11 cellular contexts compared by ENCODE assay signal in the genomic region with DNA sequence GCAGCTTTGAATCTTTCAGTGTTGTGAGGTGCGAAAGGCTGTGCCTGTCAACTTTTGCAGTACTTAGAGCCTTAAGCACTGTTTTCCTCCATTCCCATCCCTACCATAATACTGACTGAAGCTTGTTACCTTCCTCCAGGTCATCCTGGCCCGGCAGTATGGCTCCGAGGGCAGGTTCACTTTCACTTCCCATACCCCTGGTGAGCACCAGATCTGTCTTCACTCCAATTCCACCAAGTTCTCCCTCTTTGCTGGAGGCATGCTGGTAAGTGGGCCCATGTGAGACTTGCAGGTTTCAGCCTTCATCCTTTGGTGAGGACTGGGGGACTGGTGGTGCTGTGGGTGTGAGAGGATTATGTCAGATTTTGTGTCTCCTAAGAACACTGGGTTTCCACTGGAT. TPM values are rescaled to one million over a fixed set of nuclear protein-coding genes. Genes with fewer than 3 reads are reported as not detected.
DNase-seq lines count a peak whose midpoint lies in the region; ATAC-seq and TF ChIP-seq lines count a peak whose summit lies in the region.
"Had no signal": no experiment of that assay in that cellular context is flagged by ENCODE, and none has a peak within 500 bp of the region (broad histone marks: within the 10 kb centered on the region; RNA-seq: fewer than 3 reads in every experiment).

No MANE protein-coding gene starts in this region.

- ATAC-seq in activated T-cell treated with anti-CD3 and anti-CD28 coated beads, Interleukin-2, amount 50 U/mL, for 72 hours (replicated peaks in 1 of 2), result no peak
- ATAC-seq in stimulated activated effector memory CD8-positive, alpha-beta T cell treated with anti-CD3 and anti-CD28 coated beads, Interleukin-12 subunit alpha, Interleukin-12 subunit beta, amount 100 ng/mL, for 72 hours, result no peak

- TF ChIP-seq CTCF in fibroblast of villous mesenchyme (IDR thresholded peaks at IDR 0.05; ENCODE audit: insufficient read depth, low read depth, low read length), result no peak

- peaks cover 0 to 1% of the 10 kb centered on the region in 2 donors for H3K9me3 Mint-ChIP-seq in activated T-cell treated with anti-CD3 and anti-CD28 coated beads, Interleukin-2, amount 50 U/mL, for 72 hours
- no peaks in the 10 kb centered on the region for H3K9me3 Mint-ChIP-seq in activated CD4-positive, alpha-beta memory T cell treated with anti-CD3 and anti-CD28 coated beads for 36 hours
- no peaks in the 10 kb centered on the region for H3K9me3 Mint-ChIP-seq in stimulated activated effector memory CD8-positive, alpha-beta T cell treated with anti-CD3 and anti-CD28 coated beads, Interleukin-12 subunit alpha, Interleukin-12 subunit beta, amount 100 ng/mL, for 72 hours

- intact Hi-C loops in activated CD4-positive, alpha-beta memory T cell treated with anti-CD3 and anti-CD28 coated beads for 36 hours (cut with micrococcal nuclease), result loop anchor here (10.0 kb wide), 1 partner anchor 79 kb away; a partner anchor contains a TSS

- peaks cover 17% of the 10 kb centered on the region for H3K27me3 Mint-ChIP-seq in activated T-cell treated with anti-CD3 and anti-CD28 coated beads, Interleukin-2, amount 50 U/mL, for 72 hours (ENCODE audit: low read depth)
- peaks cover 5% of the 10 kb centered on the region for H3K27me3 Mint-ChIP-seq in activated CD4-positive, alpha-beta memory T cell treated with anti-CD3 and anti-CD28 coated beads for 36 hours

- peak overlapping the region; percentile 90 for H3K4me3 ChIP-seq in fibroblast of villous mesenchyme (ENCODE audit: low read depth, low read length)

- DNase-seq in activated T-cell treated with anti-CD3 and anti-CD28 coated beads, Interleukin-2, amount 50 U/mL, for 72 hours, result no peak
- DNase-seq in activated T-cell treated with anti-CD3 and anti-CD28 coated beads, Interleukin-2, amount 50 U/mL, for 1 hour, result no peak
- no peak for DNase-seq in activated CD4-positive, alpha-beta memory T cell treated with anti-CD3 and anti-CD28 coated beads for 36 hours
- DNase-seq in fibroblast of villous mesenchyme (ENCODE audit: low read depth) (no peak), NCI-H226 (no peak), HUDEP-2 (lab: John Stamatoyannopoulos, UW; ENCODE audit: unreplicated experiment in 76 of 76) (no peak), occipital lobe (lab: John Stamatoyannopoulos, UW) (no peak)
- no peak for DNase-seq in stimulated activated effector memory CD8-positive, alpha-beta T cell treated with anti-CD3 and anti-CD28 coated beads, Interleukin-12 subunit alpha, Interleukin-12 subunit beta, amount 100 ng/mL, for 72 hours (ENCODE audit: low spot score in 2 of 2)
- DNase-seq: activated CD4-positive, alpha-beta T cell treated with anti-CD3 and anti-CD28 coated beads for 4 hours; NK-92 treated with Interleukin-12 subunit alpha and Interleukin-12 subunit beta, amount 100 ng/mL, for 24 hours; stimulated activated CD4-positive, alpha-beta T cell treated with anti-CD3 and anti-CD28 coated beads, Interleukin-2, amount 100 ng/mL, for 24 hours had no signal

- peak overlapping the region; percentile 91 to 94 for H3K4me3 Mint-ChIP-seq in activated T-cell treated with anti-CD3 and anti-CD28 coated beads, Interleukin-2, amount 50 U/mL, for 72 hours
- peak overlapping the region; percentile 100 for H3K4me3 Mint-ChIP-seq in activated CD4-positive, alpha-beta memory T cell treated with anti-CD3 and anti-CD28 coated beads for 36 hours
- peak overlapping the region; percentile 96 for H3K4me3 Mint-ChIP-seq in stimulated activated effector memory CD8-positive, alpha-beta T cell treated with anti-CD3 and anti-CD28 coated beads, Interleukin-12 subunit alpha, Interleukin-12 subunit beta, amount 100 ng/mL, for 72 hours

- POLR2A ChIA-PET in activated CD4-positive, alpha-beta memory T cell treated with anti-CD3 and anti-CD28 coated beads for 36 hours (lab: Charles Lee), result interaction anchor here (0.9 to 1.6 kb wide), 3 partner anchors 14 to 203 kb away, joined by 3 read pairs; no protein-coding TSS in a partner anchor

- peak overlapping the region; percentile 59 for H3K27ac Mint-ChIP-seq in activated T-cell treated with anti-CD3 and anti-CD28 coated beads, Interleukin-2, amount 50 U/mL, for 72 hours
- H3K27ac Mint-ChIP-seq in activated CD4-positive, alpha-beta memory T cell treated with anti-CD3 and anti-CD28 coated beads for 36 hours, result peak overlapping the region; percentile 38
- peak overlapping the region; percentile 34 for H3K27ac Mint-ChIP-seq in stimulated activated effector memory CD8-positive, alpha-beta T cell treated with anti-CD3 and anti-CD28 coated beads, Interleukin-12 subunit alpha, Interleukin-12 subunit beta, amount 100 ng/mL, for 72 hours

- peaks cover 38% of the 10 kb centered on the region for H3K4me1 Mint-ChIP-seq in activated T-cell treated with anti-CD3 and anti-CD28 coated beads, Interleukin-2, amount 50 U/mL, for 72 hours (ENCODE audit: low read depth)
- peaks cover 31% of the 10 kb centered on the region for H3K4me1 Mint-ChIP-seq in activated CD4-positive, alpha-beta memory T cell treated with anti-CD3 and anti-CD28 coated beads for 36 hours (ENCODE audit: low read depth)
- peaks cover 37% of the 10 kb centered on the region for H3K4me1 Mint-ChIP-seq in stimulated activated effector memory CD8-positive, alpha-beta T cell treated with anti-CD3 and anti-CD28 coated beads, Interleukin-12 subunit alpha, Interleukin-12 subunit beta, amount 100 ng/mL, for 72 hours

- CTCF ChIA-PET in activated CD4-positive, alpha-beta memory T cell treated with anti-CD3 and anti-CD28 coated beads for 36 hours (lab: Charles Lee), result interaction anchor here (0.8 to 2.0 kb wide), 2 partner anchors 14 to 138 kb away, joined by 3 to 6 read pairs; no protein-coding TSS in a partner anchor

- peaks cover 10 to 21% of the 10 kb centered on the region in 2 donors for H3K36me3 Mint-ChIP-seq in activated T-cell treated with anti-CD3 and anti-CD28 coated beads, Interleukin-2, amount 50 U/mL, for 72 hours (ENCODE audit: insufficient read depth in 2 of 2)
- H3K36me3 Mint-ChIP-seq in activated CD4-positive, alpha-beta memory T cell treated with anti-CD3 and anti-CD28 coated beads for 36 hours, result peaks cover 44% of the 10 kb centered on the region
- H3K36me3 Mint-ChIP-seq in stimulated activated effector memory CD8-positive, alpha-beta T cell treated with anti-CD3 and anti-CD28 coated beads, Interleukin-12 subunit alpha, Interleukin-12 subunit beta, amount 100 ng/mL, for 72 hours, result peaks cover 62% of the 10 kb centered on the region

RNA-seq across cellular contexts. Expression of a gene that starts 1.5 kb away (rescaled TPM):
- total RNA-seq in activated T-cell treated with anti-CD3 and anti-CD28 coated beads, Interleukin-2, amount 50 U/mL, for 72 hours, result 100 to 1,000 TPM in 1 of 2 donors, 10 to 100 TPM in 1; 96.2 to 107 TPM
- total RNA-seq in activated CD4-positive, alpha-beta memory T cell treated with anti-CD3 and anti-CD28 coated beads for 36 hours, result 100 to 1,000 TPM; 135 to 144 TPM
- total RNA-seq in fibroblast of villous mesenchyme (113 and 130 TPM in 2 replicates), occipital lobe (24.6 TPM)

RNA-seq across cellular contexts. Expression of a gene that starts 6.4 kb away (rescaled TPM):
- 10 to 100 TPM; 14.6 to 16.8 TPM for total RNA-seq in activated T-cell treated with anti-CD3 and anti-CD28 coated beads, Interleukin-2, amount 50 U/mL, for 72 hours
- total RNA-seq in activated CD4-positive, alpha-beta memory T cell treated with anti-CD3 and anti-CD28 coated beads for 36 hours, result 10 to 100 TPM; 15.4 to 16.2 TPM
- total RNA-seq in fibroblast of villous mesenchyme (30.3 and 30.7 TPM in 2 replicates), occipital lobe (15.8 TPM)

RNA-seq across cellular contexts. Expression of a gene that starts 39.1 kb away (rescaled TPM):
- 100 to 1,000 TPM in 1 of 2 donors, 10 to 100 TPM in 1; 79.6 to 105 TPM for total RNA-seq in activated T-cell treated with anti-CD3 and anti-CD28 coated beads, Interleukin-2, amount 50 U/mL, for 72 hours
- 10 to 100 TPM; 70.7 to 75.4 TPM for total RNA-seq in activated CD4-positive, alpha-beta memory T cell treated with anti-CD3 and anti-CD28 coated beads for 36 hours
- total RNA-seq in fibroblast of villous mesenchyme, result 26.3 and 29.6 TPM in 2 replicates
- 32.1 TPM for total RNA-seq in occipital lobe
